ENCODE assay signal across 19 cellular contexts in the genomic region with DNA sequence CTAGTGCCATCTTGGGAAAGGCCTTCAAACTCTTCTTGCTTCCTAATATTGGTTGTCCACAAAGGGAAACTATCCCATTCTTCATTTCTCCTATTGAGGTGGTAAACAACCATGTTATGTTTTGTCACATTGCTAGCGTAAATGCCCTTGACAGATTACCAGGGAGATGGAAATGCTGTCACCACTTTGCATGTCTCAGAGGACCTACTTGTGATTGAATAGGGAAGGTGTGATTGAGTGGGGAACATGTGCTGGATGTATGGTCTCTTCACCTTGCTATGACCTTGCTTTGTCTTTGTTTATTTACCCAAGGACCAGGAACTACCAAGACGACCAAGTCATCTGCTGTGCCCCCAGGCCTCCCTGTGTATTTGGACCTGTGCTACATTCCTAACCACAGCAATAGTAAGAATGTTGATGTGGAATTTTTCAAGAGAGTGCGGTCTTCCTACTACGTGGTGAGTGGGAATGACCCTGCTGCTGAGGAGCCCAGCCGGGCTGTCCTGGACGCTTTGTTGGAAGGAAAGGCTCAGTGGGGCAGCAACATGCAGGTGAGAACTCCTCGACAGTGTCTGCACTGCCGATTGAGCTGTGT.
"Had no signal": no experiment of that assay in that cellular context is flagged by ENCODE, and none has a peak within 500 bp of the region (broad histone marks: within the 10 kb centered on the region; RNA-seq: fewer than 3 reads in every experiment).

No MANE protein-coding gene starts in this region.

- FAIRE-seq: endometrium had no signal

- DNase-seq: activated CD4-positive, alpha-beta T cell treated with anti-CD3 and anti-CD28 coated beads for 36 hours; activated CD8-positive, alpha-beta memory T cell treated with anti-CD3 and anti-CD28 coated beads, Interleukin-2, amount 50 U/mL, for 48 hours; activated CD8-positive, alpha-beta T cell treated with anti-CD3 and anti-CD28 coated beads, Interleukin-2, amount 10 ng/mL, durations not matched to agents 7 days and 5 days; activated naive CD8-positive, alpha-beta T cell treated with anti-CD3 and anti-CD28 coated beads, Interleukin-2, amount 10 ng/mL, durations not matched to agents 7 days and 5 days; aorta; immature natural killer cell; left colon; mucosa of descending colon; natural killer cell; stimulated activated CD4-positive, alpha-beta T cell treated with anti-CD3 and anti-CD28 coated beads, Interleukin-4, amount 100 ng/mL, for 1 hour; stimulated activated CD8-positive, alpha-beta memory T cell treated with anti-CD3 and anti-CD28 coated beads, Interleukin-4, amount 100 ng/mL, for 48 hours; stimulated activated naive CD8-positive, alpha-beta T cell treated with anti-CD3 and anti-CD28 coated beads, Interleukin-15, Interleukin-2, amounts not matched to agents 100 U/mL and 50 U/mL, for 24 hours; T-cell; upper lobe of right lung had no signal

- H3K36me3 ChIP-seq: upper lobe of right lung had no signal

- H3K27ac ChIP-seq: esophagus muscularis mucosa, suprapubic skin, upper lobe of right lung, VCaP had no signal

- H3K4me1 ChIP-seq: suprapubic skin, upper lobe of right lung had no signal

- H3K4me3 ChIP-seq: esophagus muscularis mucosa, lung, mucosa of descending colon, suprapubic skin, upper lobe of right lung had no signal

- H3K9me3 ChIP-seq: esophagus muscularis mucosa, mucosa of descending colon, suprapubic skin, upper lobe of right lung had no signal

- H3K27me3 ChIP-seq: esophagus muscularis mucosa, suprapubic skin, upper lobe of right lung had no signal
